In the genomic region with DNA sequence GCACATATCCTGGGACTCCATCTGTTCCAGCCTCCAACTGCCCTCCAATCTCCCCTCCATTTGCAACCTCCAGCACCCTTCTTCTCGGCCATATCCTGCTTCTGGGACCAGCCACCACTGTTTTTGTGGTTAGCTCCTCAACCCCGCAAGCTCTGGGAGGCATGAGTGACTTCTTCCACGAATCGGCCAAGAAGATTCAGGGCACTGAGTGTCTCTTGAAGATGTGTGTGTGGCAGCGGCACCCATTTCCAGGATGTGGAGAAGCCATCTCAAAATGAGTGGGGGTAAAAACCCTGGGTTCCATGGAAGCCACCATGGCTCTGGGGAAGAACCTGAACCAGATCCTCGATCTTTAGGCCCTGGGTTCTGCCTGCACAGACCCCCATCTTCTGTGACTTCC, we compare ENCODE assay signal across 23 cellular contexts.
DNase-seq lines count a peak whose midpoint lies in the region; ATAC-seq and TF ChIP-seq lines count a peak whose summit lies in the region.
"Had no signal": no experiment of that assay in that cellular context is flagged by ENCODE, and none has a peak within 500 bp of the region (broad histone marks: within the 10 kb centered on the region; RNA-seq: fewer than 3 reads in every experiment).

No MANE protein-coding gene starts in this region.

- H3K36me3 ChIP-seq in uterus = no peaks in the 10 kb centered on the region
- H3K36me3 ChIP-seq: HAP-1, transverse colon had no signal

- H3K27ac ChIP-seq in uterus = peak overlapping the region; percentile 20 to 26
- H3K27ac ChIP-seq: epithelial cell of prostate, left ventricle myocardium inferior, RWPE1, transverse colon had no signal

- intact Hi-C loops in uterus (cut with DNase I; ENCODE audit: low total_unique reads) = no loop called here

- H3K4me3 ChIP-seq in uterus = no peak overlapping the region
- H3K4me3 ChIP-seq: HAP-1, left ventricle myocardium inferior, transverse colon had no signal

- H3K9me3 ChIP-seq in uterus = no peaks in the 10 kb centered on the region
- H3K9me3 ChIP-seq: HAP-1, left ventricle myocardium inferior, SK-N-SH, transverse colon had no signal

- peak; percentile 33 for DNase-seq in stimulated activated CD4-positive, alpha-beta T cell treated with anti-CD3 and anti-CD28 coated beads, Interleukin-15, amount 100 ng/mL, for 24 hours
- no peak for DNase-seq in stimulated activated CD4-positive, alpha-beta T cell treated with anti-CD3 and anti-CD28 coated beads, Interleukin-4, amount 100 ng/mL, for 1 hour
- peak; percentile 50 for DNase-seq in T-helper 2 cell treated with Interferon-gamma antibody and Interleukin-4, amounts not matched to agents 5 μg/mL and 100 μg/mL, for 36 hours (ENCODE audit: low spot score)
- no peak for DNase-seq in central memory CD8-positive, alpha-beta T cell (ENCODE audit: low spot score in 2 of 2)
- DNase-seq in uterus = no peak
- DNase-seq in NCI-H524 (lab: John Stamatoyannopoulos, UW) = no peak
- DNase-seq: aorta; central memory CD4-positive, alpha-beta T cell; DND-41; foreskin fibroblast; immature natural killer cell; left ventricle myocardium inferior; NCI-H524 treated with DMSO at 0.1 percent for 48 hours; SK-N-SH; stimulated activated naive B cell treated with anti-CD40 and anti-IgM and Interleukin-4, amounts not matched to agents 10 μg/mL and 1 μg/mL and 100 μg/mL, for 72 hours; T1000; transverse colon had no signal

- ATAC-seq in central memory CD8-positive, alpha-beta T cell (replicated peaks; ENCODE audit: extremely low read depth, poor library complexity, severe bottlenecking) = no peak
- ATAC-seq in GM21723 (IDR thresholded peaks at IDR 0.05; ENCODE audit: unreplicated experiment) (no peak), HG03521 (IDR thresholded peaks at IDR 0.05; ENCODE audit: unreplicated experiment) (no peak)
- ATAC-seq: HepG2; stimulated activated naive B cell treated with anti-CD40 and anti-IgM and Interleukin-4, amounts not matched to agents 10 μg/mL and 1 μg/mL and 100 μg/mL, for 72 hours had no signal

- H3K27me3 Mint-ChIP-seq in T-helper 2 cell treated with Interferon-gamma antibody and Interleukin-4, amounts not matched to agents 5 μg/mL and 100 μg/mL, for 36 hours (ENCODE audit: low read depth) = no peaks in the 10 kb centered on the region
- H3K27me3 Mint-ChIP-seq in central memory CD8-positive, alpha-beta T cell = no peaks in the 10 kb centered on the region
- H3K27me3 Mint-ChIP-seq: stimulated activated naive B cell treated with anti-CD40 and anti-IgM and Interleukin-4, amounts not matched to agents 10 μg/mL and 1 μg/mL and 100 μg/mL, for 72 hours had no signal

- peak overlapping the region; percentile 66 for H3K27ac Mint-ChIP-seq in T-helper 2 cell treated with Interferon-gamma antibody and Interleukin-4, amounts not matched to agents 5 μg/mL and 100 μg/mL, for 36 hours
- peak overlapping the region; percentile 81 for H3K27ac Mint-ChIP-seq in central memory CD8-positive, alpha-beta T cell (ENCODE audit: low read depth)
- H3K27ac Mint-ChIP-seq: immature natural killer cell; stimulated activated naive B cell treated with anti-CD40 and anti-IgM and Interleukin-4, amounts not matched to agents 10 μg/mL and 1 μg/mL and 100 μg/mL, for 72 hours had no signal

- peaks cover 0 to 16% of the 10 kb centered on the region in 2 donors for H3K4me1 ChIP-seq in uterus

- TF ChIP-seq CTCF in uterus (IDR thresholded peaks at IDR 0.05) = no peak

- H3K27me3 ChIP-seq in uterus = no peaks in the 10 kb centered on the region
- H3K27me3 ChIP-seq: transverse colon had no signal

- H3K4me3 Mint-ChIP-seq in T-helper 2 cell treated with Interferon-gamma antibody and Interleukin-4, amounts not matched to agents 5 μg/mL and 100 μg/mL, for 36 hours = peak overlapping the region; percentile 45
- H3K4me3 Mint-ChIP-seq in central memory CD8-positive, alpha-beta T cell = peak overlapping the region; percentile 68
- H3K4me3 Mint-ChIP-seq: immature natural killer cell; stimulated activated naive B cell treated with anti-CD40 and anti-IgM and Interleukin-4, amounts not matched to agents 10 μg/mL and 1 μg/mL and 100 μg/mL, for 72 hours had no signal

- peaks cover 63% of the 10 kb centered on the region for H3K4me1 Mint-ChIP-seq in T-helper 2 cell treated with Interferon-gamma antibody and Interleukin-4, amounts not matched to agents 5 μg/mL and 100 μg/mL, for 36 hours (ENCODE audit: low read depth)
- H3K4me1 Mint-ChIP-seq in central memory CD8-positive, alpha-beta T cell = peaks cover 34% of the 10 kb centered on the region

- H3K9me3 Mint-ChIP-seq in T-helper 2 cell treated with Interferon-gamma antibody and Interleukin-4, amounts not matched to agents 5 μg/mL and 100 μg/mL, for 36 hours = no peaks in the 10 kb centered on the region
- no peaks in the 10 kb centered on the region for H3K9me3 Mint-ChIP-seq in central memory CD8-positive, alpha-beta T cell
- H3K9me3 Mint-ChIP-seq: immature natural killer cell; stimulated activated naive B cell treated with anti-CD40 and anti-IgM and Interleukin-4, amounts not matched to agents 10 μg/mL and 1 μg/mL and 100 μg/mL, for 72 hours had no signal

- TF ChIP-seq POLR2A in uterus (IDR thresholded peaks at IDR 0.05) = no peak

- peaks cover 11% of the 10 kb centered on the region for H3K36me3 Mint-ChIP-seq in T-helper 2 cell treated with Interferon-gamma antibody and Interleukin-4, amounts not matched to agents 5 μg/mL and 100 μg/mL, for 36 hours (ENCODE audit: low read depth)
- H3K36me3 Mint-ChIP-seq in central memory CD8-positive, alpha-beta T cell (ENCODE audit: insufficient read depth) = peaks cover 7% of the 10 kb centered on the region

Comparison
In these comparisons a context has a peak if more than half of its experiments do, and no peak if none do; other contexts are left out.
1. DNase-seq: peak in stimulated activated CD4-positive, alpha-beta T cell treated with anti-CD3 and anti-CD28 coated beads, Interleukin-15, amount 100 ng/mL, for 24 hours (single experiment) and T-helper 2 cell treated with Interferon-gamma antibody and Interleukin-4, amounts not matched to agents 5 μg/mL and 100 μg/mL, for 36 hours (single experiment); none in stimulated activated CD4-positive, alpha-beta T cell treated with anti-CD3 and anti-CD28 coated beads, Interleukin-4, amount 100 ng/mL, for 1 hour (single experiment), central memory CD8-positive, alpha-beta T cell (0 of 2), uterus (0 of 2) and NCI-H524 (0 of 2).